ENCODE assay signal across 19 cellular contexts in genomic region chr9:125329978-125330377, GRCh38.
DNase-seq lines count a peak whose midpoint lies in the region; ATAC-seq and TF ChIP-seq lines count a peak whose summit lies in the region.
"Had no signal": no experiment of that assay in that cellular context is flagged by ENCODE, and none has a peak within 500 bp of the region (broad histone marks: within the 10 kb centered on the region; RNA-seq: fewer than 3 reads in every experiment).

No MANE protein-coding gene starts in this region.

- CTCF ChIA-PET in WTC11 (lab: Charles Lee): no interaction called here
- CTCF ChIA-PET in CD8-positive, alpha-beta memory T cell (lab: Charles Lee): no interaction called here

- H3K9me3 Mint-ChIP-seq in WTC11 (no peaks in the 10 kb centered on the region), endodermal cell (peaks cover 4% of the 10 kb centered on the region), glutamatergic neuron (ENCODE audit: unreplicated experiment) (no peaks in the 10 kb centered on the region)
- no peaks in the 10 kb centered on the region for H3K9me3 Mint-ChIP-seq in CD8-positive, alpha-beta memory T cell
- H3K9me3 Mint-ChIP-seq: CD14-positive monocyte, GM23338 had no signal

- H4K20me1 ChIP-seq in GM23248 (ENCODE audit: insufficient read depth): 0 out of 2 replicates have a peak, but pooled peaks cover 8% of the 10 kb centered on the region

- H3K27me3 ChIP-seq in GM23248 (replicated peaks; ENCODE audit: insufficient read depth) (no peaks in the 10 kb centered on the region), skeletal muscle satellite cell (ENCODE audit: control insufficient read depth, insufficient read depth, low read length) (no peaks in the 10 kb centered on the region), endodermal cell (ENCODE audit: control insufficient read depth, insufficient read depth, low read length, poor library complexity, severe bottlenecking) (no peaks in the 10 kb centered on the region)
- no peaks in the 10 kb centered on the region for H3K27me3 ChIP-seq in CD8-positive, alpha-beta memory T cell (ENCODE audit: insufficient read depth, low read length, poor library complexity, severe bottlenecking)
- H3K27me3 ChIP-seq: MG63 had no signal

- no peaks in the 10 kb centered on the region for H3K27me3 Mint-ChIP-seq in WTC11 (ENCODE audit: low read depth)
- no peaks in the 10 kb centered on the region for H3K27me3 Mint-ChIP-seq in endodermal cell (ENCODE audit: insufficient read depth)
- H3K27me3 Mint-ChIP-seq in glutamatergic neuron (ENCODE audit: unreplicated experiment): peaks cover 4% of the 10 kb centered on the region
- no peaks in the 10 kb centered on the region for H3K27me3 Mint-ChIP-seq in CD8-positive, alpha-beta memory T cell

- ATAC-seq in WTC11: no peak
- ATAC-seq: GM23338 had no signal

- peaks cover 63% of the 10 kb centered on the region for H3K36me3 Mint-ChIP-seq in WTC11
- H3K36me3 Mint-ChIP-seq in endodermal cell (ENCODE audit: low read depth): peaks cover 70% of the 10 kb centered on the region
- H3K36me3 Mint-ChIP-seq in glutamatergic neuron (ENCODE audit: unreplicated experiment): no peaks in the 10 kb centered on the region
- peaks cover 7 to 80% (median 18%) of the 10 kb centered on the region in 3 donors for H3K36me3 Mint-ChIP-seq in CD8-positive, alpha-beta memory T cell

- no peaks in the 10 kb centered on the region for H3K9me3 ChIP-seq in GM23248 (ENCODE audit: low read depth)
- no peaks in the 10 kb centered on the region for H3K9me3 ChIP-seq in skeletal muscle satellite cell (replicated peaks; ENCODE audit: low read length)
- peaks cover 12% of the 10 kb centered on the region for H3K9me3 ChIP-seq in endodermal cell (ENCODE audit: control insufficient read depth, low read length)
- H3K9me3 ChIP-seq in CD8-positive, alpha-beta memory T cell (ENCODE audit: low read length): no peaks in the 10 kb centered on the region
- H3K9me3 ChIP-seq: A549, Caco-2 had no signal

- H3K27ac ChIP-seq in GM23248 (no peak overlapping the region), endodermal cell (ENCODE audit: low read depth, low read length) (no peak overlapping the region)
- H3K27ac ChIP-seq in CD8-positive, alpha-beta memory T cell (ENCODE audit: low read depth, low read length): no peak overlapping the region
- H3K27ac ChIP-seq: A549 had no signal

- H3K4me1 ChIP-seq in GM23248 (ENCODE audit: insufficient read depth) (peaks cover 8% of the 10 kb centered on the region), skeletal muscle satellite cell (ENCODE audit: control insufficient read depth, insufficient read depth, low read length) (peaks cover 12% of the 10 kb centered on the region), endodermal cell (ENCODE audit: control insufficient read depth, insufficient read depth, low read length) (peaks cover 2% of the 10 kb centered on the region)
- H3K4me1 ChIP-seq in CD8-positive, alpha-beta memory T cell (ENCODE audit: insufficient read depth, low read length): no peaks in the 10 kb centered on the region
- H3K4me1 ChIP-seq: Caco-2 had no signal

- H3K9ac ChIP-seq in GM23248: no peak overlapping the region
- no peak overlapping the region for H3K9ac ChIP-seq in skeletal muscle satellite cell (ENCODE audit: low read depth, low read length)
- no peak overlapping the region for H3K9ac ChIP-seq in endodermal cell (ENCODE audit: extremely low read depth, low read length, poor library complexity, severe bottlenecking)

- peak overlapping the region; percentile 65; the same call in 1 of the 2 replicates for H3K27ac Mint-ChIP-seq in WTC11
- H3K27ac Mint-ChIP-seq in endodermal cell: no peak overlapping the region
- H3K27ac Mint-ChIP-seq in glutamatergic neuron (ENCODE audit: unreplicated experiment): no peak overlapping the region
- H3K27ac Mint-ChIP-seq in CD8-positive, alpha-beta memory T cell: peak overlapping the region in 2 of 8 donors; percentile 9 to 11

- H3K9me2 ChIP-seq in GM23248 (ENCODE audit: insufficient read depth): no peaks in the 10 kb centered on the region

- H3F3A ChIP-seq in GM23248 (ENCODE audit: insufficient read depth): peaks cover 33% of the 10 kb centered on the region

- H3K36me3 ChIP-seq in GM23248 (ENCODE audit: low read depth) (peaks cover 69% of the 10 kb centered on the region), skeletal muscle satellite cell (ENCODE audit: insufficient read depth, low read length) (peaks cover 54% of the 10 kb centered on the region), endodermal cell (ENCODE audit: control insufficient read depth, insufficient read depth, low read length) (peaks cover 67% of the 10 kb centered on the region)
- peaks cover 14% of the 10 kb centered on the region for H3K36me3 ChIP-seq in CD8-positive, alpha-beta memory T cell (ENCODE audit: insufficient read depth, low read length)

- no peak for TF ChIP-seq CTCF in WTC11 (IDR thresholded peaks at IDR 0.05)
- TF ChIP-seq CTCF in endodermal cell (conservative IDR thresholded peaks at IDR 0.05): no peak
- TF ChIP-seq CTCF in glutamatergic neuron (IDR thresholded peaks at IDR 0.05; ENCODE audit: partially characterized antibody, unreplicated experiment): no peak

- H3K4me3 Mint-ChIP-seq in WTC11 (no peak overlapping the region), endodermal cell (no peak overlapping the region), glutamatergic neuron (ENCODE audit: unreplicated experiment) (no peak overlapping the region)
- H3K4me3 Mint-ChIP-seq in CD8-positive, alpha-beta memory T cell: no peak overlapping the region
- H3K4me3 Mint-ChIP-seq: CD14-positive monocyte, GM23338 had no signal

- H3K4me1 Mint-ChIP-seq in WTC11 (no peaks in the 10 kb centered on the region), endodermal cell (peaks cover 5% of the 10 kb centered on the region), glutamatergic neuron (ENCODE audit: low read depth, unreplicated experiment) (no peaks in the 10 kb centered on the region)
- H3K4me1 Mint-ChIP-seq in CD8-positive, alpha-beta memory T cell: peaks cover 4 to 10% (median 4%) of the 10 kb centered on the region in 3 donors
- H3K4me1 Mint-ChIP-seq: CD14-positive monocyte, GM23338 had no signal

- POLR2A ChIA-PET in WTC11 (lab: Charles Lee): no interaction called here
- POLR2A ChIA-PET in CD8-positive, alpha-beta memory T cell (lab: Charles Lee): no interaction called here

- no peak overlapping the region for H2AFZ ChIP-seq in GM23248
- H2AFZ ChIP-seq: GM23338 had no signal

- DNase-seq in GM23248 (peak; percentile 1), WTC11 (ENCODE audit: low spot score) (no peak), kidney tubule cell (ENCODE audit: low spot score) (peak; percentile 62), endodermal cell (no peak), glutamatergic neuron (no peak)
- DNase-seq in CD8-positive, alpha-beta memory T cell: no peak
- DNase-seq: Caco-2, DMS79, KBM-7, MG63, NCI-H1092 treated with DMSO at 0.1 percent for 48 hours, NCI-H1694, NCI-H2171, NCI-H510A, SIG-M5 had no signal

- no peak overlapping the region for H3K4me3 ChIP-seq in GM23248
- no peak overlapping the region for H3K4me3 ChIP-seq in skeletal muscle satellite cell (ENCODE audit: low read length)
- no peak overlapping the region for H3K4me3 ChIP-seq in endodermal cell (ENCODE audit: low read length)
- H3K4me3 ChIP-seq in CD8-positive, alpha-beta memory T cell (ENCODE audit: low read length): no peak overlapping the region
- H3K4me3 ChIP-seq: A549, GM23338, MG63 had no signal

- in situ Hi-C loops in GM23248 (cut with MboI): no loop called here

- peaks cover 9% of the 10 kb centered on the region; the same call in 1 of the 2 replicates for H3K79me2 ChIP-seq in GM23248 (ENCODE audit: insufficient read depth)

- H3K4me2 ChIP-seq in GM23248 (ENCODE audit: unreplicated experiment): no peak overlapping the region
- peak overlapping the region; percentile 46 for H3K4me2 ChIP-seq in skeletal muscle satellite cell (ENCODE audit: low read length)
- H3K4me2 ChIP-seq: GM23338 had no signal

TF ChIP-seq in WTC11, 78 proteins besides CTCF, POLR2A, EP300 and RAD21:
- TF ChIP-seq E2F5 (CRISPR knock-in tag; IDR thresholded peaks at IDR 0.05): no peak
- TF ChIP-seq ELF4 (CRISPR knock-in tag; IDR thresholded peaks at IDR 0.05; ENCODE audit: low read depth): no peak
- TF ChIP-seq PREB (CRISPR knock-in tag; IDR thresholded peaks at IDR 0.05; ENCODE audit: borderline replicate concordance): no peak
- no peak for TF ChIP-seq GRHL2 (CRISPR knock-in tag; IDR thresholded peaks at IDR 0.05; ENCODE audit: insufficient replicate concordance, severe bottlenecking)

Comparison
In these comparisons a context has a peak if more than half of its experiments do, and no peak if none do; other contexts are left out.
1. DNase-seq: peak in GM23248 (single experiment) and kidney tubule cell (single experiment); none in WTC11 (single experiment), endodermal cell (single experiment), glutamatergic neuron (single experiment) and CD8-positive, alpha-beta memory T cell (0 of 5).